ENCODE assay signal across 5 cellular contexts in the genomic region with DNA sequence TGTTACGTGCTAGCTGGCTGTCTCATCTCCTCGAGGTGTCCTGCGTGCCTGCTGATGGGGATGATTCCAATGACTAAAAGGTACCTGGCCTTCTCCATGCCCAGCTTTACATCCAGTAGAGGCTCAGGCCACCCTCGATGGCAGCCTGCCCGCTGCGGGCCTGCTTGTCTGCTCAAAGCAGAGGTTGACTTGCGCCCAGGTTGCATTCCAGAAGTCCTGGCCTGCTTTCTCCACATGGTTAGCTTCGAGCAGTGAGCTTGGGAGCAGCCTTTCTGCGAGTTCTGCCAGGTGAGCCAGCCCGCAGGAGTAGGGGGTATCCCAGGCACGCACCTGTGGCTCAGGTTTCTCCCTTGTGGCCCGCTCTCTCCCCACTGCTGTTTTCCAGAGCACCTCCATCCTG.
DNase-seq lines count a peak whose midpoint lies in the region; ATAC-seq and TF ChIP-seq lines count a peak whose summit lies in the region.
"Not testable (repeated sequence)": the region's sequence is repeated elsewhere in the genome, so short reads cannot be mapped to it uniquely, and the experiment has no call there.

No MANE protein-coding gene starts in this region.

- not testable (repeated sequence) for H3K27me3 Mint-ChIP-seq in activated CD4-positive, alpha-beta T cell treated with anti-CD3 and anti-CD28 coated beads, Interleukin-2, amount 10 ng/mL, durations not matched to agents 24 days and 14 days

- H3K36me3 ChIP-seq in Karpas-422 (ENCODE audit: insufficient read depth, low read length); prostate gland: not testable (repeated sequence)

- not testable (repeated sequence) for H3K9me2 ChIP-seq in Karpas-422 (replicated peaks; ENCODE audit: insufficient read depth, low read length)

- H3K27ac ChIP-seq in Karpas-422 (ENCODE audit: low read length); right cardiac atrium (ENCODE audit: low read length); prostate gland: not testable (repeated sequence)

- H3K27me3 ChIP-seq in Karpas-422 (ENCODE audit: low read length); right cardiac atrium (ENCODE audit: control insufficient read depth, insufficient read depth); prostate gland (replicated peaks; ENCODE audit: insufficient read depth): not testable (repeated sequence)

- not testable (repeated sequence) for H3K4me3 Mint-ChIP-seq in activated CD4-positive, alpha-beta T cell treated with anti-CD3 and anti-CD28 coated beads, Interleukin-2, amount 10 ng/mL, durations not matched to agents 24 days and 14 days

- not testable (repeated sequence) for H3K27ac Mint-ChIP-seq in activated CD4-positive, alpha-beta T cell treated with anti-CD3 and anti-CD28 coated beads, Interleukin-2, amount 10 ng/mL, durations not matched to agents 24 days and 14 days

- H3K4me1 Mint-ChIP-seq in activated CD4-positive, alpha-beta T cell treated with anti-CD3 and anti-CD28 coated beads, Interleukin-2, amount 10 ng/mL, durations not matched to agents 24 days and 14 days = peaks cover 18% of the 10 kb centered on the region

- intact Hi-C loops in activated CD4-positive, alpha-beta T cell treated with anti-CD3 and anti-CD28 coated beads, Interleukin-2, amount 10 ng/mL, durations not matched to agents 24 days and 14 days (cut with micrococcal nuclease); Right ventricle myocardium superior (cut with DNase I); right cardiac atrium (cut with DNase I); prostate gland (cut with DNase I): not testable (repeated sequence)

- DNase-seq in Karpas-422 (peak; percentile 6), Right ventricle myocardium superior (peak; percentile 51), right cardiac atrium (peak in 2 of 3 donors; percentile 6 to 58), prostate gland (ENCODE audit: low spot score) (peak; percentile 12)
- peak; percentile 45 for DNase-seq in activated CD4-positive, alpha-beta T cell treated with anti-CD3 and anti-CD28 coated beads, Interleukin-2, amount 10 ng/mL, durations not matched to agents 24 days and 14 days

- not testable (repeated sequence) for H3K4me3 ChIP-seq in Karpas-422 (ENCODE audit: low read length); right cardiac atrium (ENCODE audit: low read length); prostate gland

- TF ChIP-seq POLR2A in prostate gland (IDR thresholded peaks at IDR 0.05) = not testable (repeated sequence)

- peak; percentile 7 for ATAC-seq in Right ventricle myocardium superior (ENCODE audit: poor library complexity)
- ATAC-seq in right cardiac atrium = not testable (repeated sequence)

- not testable (repeated sequence) for H4K20me1 ChIP-seq in Karpas-422 (ENCODE audit: insufficient read depth, low read depth, low read length)

- H3K79me2 ChIP-seq in Karpas-422 (ENCODE audit: low read length) = not testable (repeated sequence)

- not testable (repeated sequence) for H3K36me3 Mint-ChIP-seq in activated CD4-positive, alpha-beta T cell treated with anti-CD3 and anti-CD28 coated beads, Interleukin-2, amount 10 ng/mL, durations not matched to agents 24 days and 14 days (ENCODE audit: low read depth)

- not testable (repeated sequence) for H2AFZ ChIP-seq in Karpas-422 (ENCODE audit: low read length)

- H3K9me3 Mint-ChIP-seq in activated CD4-positive, alpha-beta T cell treated with anti-CD3 and anti-CD28 coated beads, Interleukin-2, amount 10 ng/mL, durations not matched to agents 24 days and 14 days = not testable (repeated sequence)

- not testable (repeated sequence) for H3K9ac ChIP-seq in Karpas-422 (ENCODE audit: low read length)

- H3K9me3 ChIP-seq in Karpas-422 (ENCODE audit: low read length); right cardiac atrium (ENCODE audit: control insufficient read depth, low read length); prostate gland: not testable (repeated sequence)

- 86% methylated on average over 5 of the region's 12 CpGs for WGBS in right cardiac atrium
- WGBS in prostate gland = 60% methylated on average over 4 of the region's 12 CpGs

- H3K4me1 ChIP-seq in Karpas-422 (ENCODE audit: low read length); right cardiac atrium (ENCODE audit: control insufficient read depth, insufficient read depth, low read length); prostate gland (replicated peaks): not testable (repeated sequence)

- H3K4me2 ChIP-seq in Karpas-422 (ENCODE audit: low read depth, low read length, poor library complexity, severe bottlenecking) = not testable (repeated sequence)

- not testable (repeated sequence) for TF ChIP-seq CTCF in prostate gland (IDR thresholded peaks at IDR 0.05)
